8 cellular contexts compared by ENCODE assay signal in genomic region chr18:8610442-8610801, GRCh38. TPM values are rescaled to one million over a fixed set of nuclear protein-coding genes. Genes with fewer than 3 reads are reported as not detected.
DNase-seq lines count a peak whose midpoint lies in the region; ATAC-seq, FAIRE-seq and TF ChIP-seq lines count a peak whose summit lies in the region.

No MANE protein-coding gene starts in this region.

- no peak for TF ChIP-seq POLR2A in upper lobe of left lung (IDR thresholded peaks at IDR 0.05)

- intact Hi-C loops in MCF 10A (cut with micrococcal nuclease): no loop called here
- intact Hi-C loops in lower lobe of right lung (cut with DNase I): no loop called here

- H3K36me3 ChIP-seq in Karpas-422 (ENCODE audit: insufficient read depth, low read length) (peaks cover 7% of the 10 kb centered on the region; the same call in 1 of the 2 replicates), lower lobe of right lung (no peaks in the 10 kb centered on the region), upper lobe of left lung (peaks cover 0 to 3% (median 0%) of the 10 kb centered on the region in 4 donors)

- peaks cover 5% of the 10 kb centered on the region for H3K36me3 Mint-ChIP-seq in MCF 10A (ENCODE audit: insufficient read depth, unreplicated experiment)

- H3K27me3 ChIP-seq in Karpas-422 (ENCODE audit: low read length) (no peaks in the 10 kb centered on the region), lower lobe of right lung (ENCODE audit: low read depth) (no peaks in the 10 kb centered on the region), upper lobe of left lung (no peaks in the 10 kb centered on the region)

- H2AFZ ChIP-seq in Karpas-422 (ENCODE audit: low read length): no peak overlapping the region

- CTCF ChIA-PET in MCF 10A (lab: Yijun Ruan, JAX): interaction anchor here (0.6 kb wide), 1 partner anchor 20 kb away, joined by 4 read pairs; no protein-coding TSS in a partner anchor

- peak in 1 of 2 donors; percentile 32 for ATAC-seq in lower lobe of right lung
- ATAC-seq in upper lobe of left lung (ENCODE audit: low FRiP score in 2 of 2): no peak
- ATAC-seq in HG03565 (IDR thresholded peaks at IDR 0.05; ENCODE audit: unreplicated experiment): no peak

- TSS peak; percentile 33 for BruUV-seq in MCF 10A (replicated peaks; lab: Mats Ljungman, UMichigan)

- peak overlapping the region; percentile 97 for H3K9ac ChIP-seq in Karpas-422 (ENCODE audit: low read length)

- H3K27ac Mint-ChIP-seq in MCF 10A (ENCODE audit: low read depth, unreplicated experiment): peak overlapping the region; percentile 92

- H3K4me2 ChIP-seq in Karpas-422 (ENCODE audit: low read depth, low read length, poor library complexity, severe bottlenecking): peak overlapping the region; percentile 90

- TF ChIP-seq CTCF in MCF 10A (IDR thresholded peaks at IDR 0.05; ENCODE audit: unreplicated experiment) (no peak), lower lobe of right lung (IDR thresholded peaks at IDR 0.05) (no peak), upper lobe of left lung (IDR thresholded peaks at IDR 0.05) (no peak), D721Med (IDR thresholded peaks at IDR 0.05; ENCODE audit: insufficient read depth, missing control alignments) (no peak)

- no peak for FAIRE-seq in D721Med (lab: Jason Lieb, UNC)

- 1 to 3% methylated on average over 11 of the region's 11 CpGs for WGBS in upper lobe of left lung, 2 donors

- peaks cover 32% of the 10 kb centered on the region for H3K4me1 Mint-ChIP-seq in MCF 10A (ENCODE audit: insufficient read depth, unreplicated experiment)

- no peaks in the 10 kb centered on the region for H3K9me3 ChIP-seq in Karpas-422 (ENCODE audit: low read length)
- no peaks in the 10 kb centered on the region for H3K9me3 ChIP-seq in lower lobe of right lung
- H3K9me3 ChIP-seq in upper lobe of left lung: no peaks in the 10 kb centered on the region

- TF ChIP-seq EP300 in upper lobe of left lung (IDR thresholded peaks at IDR 0.05): no peak

- H3K4me3 Mint-ChIP-seq in MCF 10A (ENCODE audit: unreplicated experiment): peak overlapping the region; percentile 86

- POLR2A ChIA-PET in MCF 10A (lab: Yijun Ruan, JAX): interaction anchor here (0.6 to 2.5 kb wide), 2 partner anchors 14 to 794 kb away, joined by 3 to 12 read pairs; no protein-coding TSS in a partner anchor

- peak overlapping the region; percentile 96 for H3K4me3 ChIP-seq in Karpas-422 (ENCODE audit: low read length)
- peak overlapping the region; percentile 91 for H3K4me3 ChIP-seq in lower lobe of right lung
- peak overlapping the region; percentile 86 to 98 (median 91) for H3K4me3 ChIP-seq in upper lobe of left lung

- no peaks in the 10 kb centered on the region for H3K9me3 Mint-ChIP-seq in MCF 10A (ENCODE audit: unreplicated experiment)

- peaks cover 10% of the 10 kb centered on the region for H3K27me3 Mint-ChIP-seq in MCF 10A (ENCODE audit: insufficient read depth, unreplicated experiment)

- H3K9me2 ChIP-seq in Karpas-422 (replicated peaks; ENCODE audit: insufficient read depth, low read length): no peaks in the 10 kb centered on the region

- DNase-seq in DMS53 treated with DMSO at 0.1 percent for 48 hours (lab: John Stamatoyannopoulos, UW; ENCODE audit: unreplicated experiment): peak; percentile 18
- peak; percentile 51 for DNase-seq in Karpas-422
- peak; percentile 33 for DNase-seq in MCF 10A (ENCODE audit: unreplicated experiment)
- no peak for DNase-seq in lower lobe of right lung
- no peak for DNase-seq in upper lobe of left lung
- no peak for DNase-seq in occipital lobe (lab: John Stamatoyannopoulos, UW)
- no peak for DNase-seq in D721Med (ENCODE audit: insufficient read length, low spot score)

- peaks cover 57% of the 10 kb centered on the region for H3K4me1 ChIP-seq in Karpas-422 (ENCODE audit: low read length)
- H3K4me1 ChIP-seq in lower lobe of right lung: peaks cover 60% of the 10 kb centered on the region
- H3K4me1 ChIP-seq in upper lobe of left lung: peaks cover 35 to 52% (median 40%) of the 10 kb centered on the region in 4 donors

- H4K20me1 ChIP-seq in Karpas-422 (ENCODE audit: insufficient read depth, low read depth, low read length): peaks cover 35% of the 10 kb centered on the region

- peaks cover 56% of the 10 kb centered on the region for H3K79me2 ChIP-seq in Karpas-422 (ENCODE audit: low read length)

- H3K27ac ChIP-seq in Karpas-422 (ENCODE audit: low read length) (no peak overlapping the region), lower lobe of right lung (peak overlapping the region; percentile 79), upper lobe of left lung (peak overlapping the region; percentile 66 to 85 (median 75))

RNA-seq across cellular contexts. Expression of gene RAB12, which starts 1.2 kb away (rescaled TPM):
- 11.9 and 17.2 TPM in 2 replicates for total RNA-seq in Karpas-422 (2014; rRNA removed; shearing (Covaris generic); ENCODE audit: low replicate concordance)
- total RNA-seq in MCF 10A (2022) (27.8 and 28.4 TPM in 2 replicates), lower lobe of right lung (50.2 TPM), upper lobe of left lung (10 to 100 TPM; 24.1 to 88.6 (median 44.1) TPM), occipital lobe (113 TPM)

Comparison
In these comparisons a context has a peak if more than half of its experiments do, and no peak if none do; other contexts are left out.
1. DNase-seq: peak in DMS53 treated with DMSO at 0.1 percent for 48 hours (single experiment), Karpas-422 (single experiment) and MCF 10A (single experiment); none in lower lobe of right lung (single experiment), upper lobe of left lung (0 of 2), occipital lobe (single experiment) and D721Med (single experiment).
2. Peak in every context shown above with its lines, with median percentiles within 50 percentile points of each other: H3K4me3 ChIP-seq.